ENCODE assay signal across 14 cellular contexts in the genomic region with DNA sequence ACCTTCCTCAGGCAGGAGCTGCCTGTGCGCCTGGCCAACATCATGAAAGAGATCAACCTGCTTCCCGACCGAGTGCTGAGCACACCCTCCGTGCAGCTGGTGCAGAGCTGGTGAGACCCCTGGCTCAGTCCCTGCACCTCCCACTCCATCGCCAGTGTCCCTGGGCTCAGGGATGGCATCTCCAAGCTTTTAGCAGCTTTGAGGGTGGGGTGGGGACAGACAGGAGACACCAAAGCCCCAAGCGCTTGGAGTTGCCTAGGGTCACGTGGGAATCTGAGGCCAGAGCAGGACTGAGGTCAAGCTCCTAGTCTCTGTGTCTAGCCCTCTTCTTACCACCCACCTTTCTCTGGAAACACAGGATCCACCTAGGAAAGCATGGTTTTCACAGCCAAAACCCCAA. TPM values are rescaled to one million over a fixed set of nuclear protein-coding genes. Genes with fewer than 3 reads are reported as not detected.
DNase-seq lines count a peak whose midpoint lies in the region; ATAC-seq and TF ChIP-seq lines count a peak whose summit lies in the region.
"Had no signal": no experiment of that assay in that cellular context is flagged by ENCODE, and none has a peak within 500 bp of the region (broad histone marks: within the 10 kb centered on the region; RNA-seq: fewer than 3 reads in every experiment).

No MANE protein-coding gene starts in this region.

- peaks cover 0 to 62% (median 49%) of the 10 kb centered on the region in 4 donors for H3K4me1 ChIP-seq in tibial artery

- H3K4me1 Mint-ChIP-seq in immature natural killer cell, result peaks cover 46 to 60% of the 10 kb centered on the region in 2 donors

- H3K27ac ChIP-seq in tibial artery, result peak overlapping the region; percentile 87 to 96
- H3K27ac ChIP-seq: A549, epithelial cell of prostate had no signal

- H3K36me3 ChIP-seq in tibial artery, result peaks cover 19 to 49% (median 28%) of the 10 kb centered on the region in 3 donors

- no peak overlapping the region for H3K27ac Mint-ChIP-seq in immature natural killer cell

- no peaks in the 10 kb centered on the region for H3K27me3 ChIP-seq in tibial artery
- H3K27me3 ChIP-seq: Peyer's patch had no signal

- H3K9me3 Mint-ChIP-seq in immature natural killer cell, result no peaks in the 10 kb centered on the region

- DNase-seq in Right ventricle myocardium superior (peak; percentile 26), cardiac septum (ENCODE audit: low spot score) (no peak), immature natural killer cell (no peak), tibial artery (no peak), NCI-H1417 treated with DMSO at 0.1 percent for 48 hours (lab: John Stamatoyannopoulos, UW) (no peak)
- no peak for DNase-seq in stimulated activated CD4-positive, alpha-beta T cell treated with anti-CD3 and anti-CD28 coated beads, Interleukin-4, amount 100 ng/mL, for 4 hours
- DNase-seq: amygdala, IMR-90, MV-4-11, NCI-H82, nucleus accumbens, Peyer's patch had no signal

- no peak overlapping the region for H3K4me3 ChIP-seq in tibial artery
- H3K4me3 ChIP-seq: A549 had no signal

- peak overlapping the region in 3 of 5 donors; percentile 15 to 45 (median 26) for H3K4me3 Mint-ChIP-seq in immature natural killer cell

- intact Hi-C loops in Right ventricle myocardium superior (cut with DNase I), result no loop called here
- intact Hi-C loops in cardiac septum (cut with DNase I), result loop anchor here (5.0 kb wide), 1 partner anchor 35 kb away; no protein-coding TSS in a partner anchor
- intact Hi-C loops in tibial artery (cut with DNase I; ENCODE audit: low total_unique reads), result loop anchor here (5.0 kb wide), 1 partner anchor 100 kb away; no protein-coding TSS in a partner anchor

- TF ChIP-seq CTCF in tibial artery (IDR thresholded peaks at IDR 0.05), result no peak

- H3K27me3 Mint-ChIP-seq in immature natural killer cell (ENCODE audit: low read depth in 3 of 3), result peaks cover 9 to 11% (median 10%) of the 10 kb centered on the region in 3 donors

- ATAC-seq in Right ventricle myocardium superior (ENCODE audit: poor library complexity), result no peak
- ATAC-seq: A549 had no signal

- peaks cover 4 to 8% (median 7%) of the 10 kb centered on the region in 3 donors for H3K36me3 Mint-ChIP-seq in immature natural killer cell

- no peaks in the 10 kb centered on the region for H3K9me3 ChIP-seq in tibial artery
- H3K9me3 ChIP-seq: A549, Peyer's patch had no signal

RNA-seq across cellular contexts. Expression of a gene that starts 2.3 kb away (rescaled TPM):
- total RNA-seq in Right ventricle myocardium superior (250 TPM), cardiac septum (131 TPM)
- polyA plus RNA-seq in immature natural killer cell, result 10 to 100 TPM; 36.5 to 54.5 (median 43.8) TPM

RNA-seq across cellular contexts. Expression of a gene that starts 32.5 kb away (rescaled TPM):
- total RNA-seq in Right ventricle myocardium superior (0.78 TPM), cardiac septum (4.4 TPM)
- 1 to 10 TPM in 1 of 3 donors, not detected in 2; 1.2 TPM for polyA plus RNA-seq in immature natural killer cell

RNA-seq across cellular contexts. Expression of a gene that starts 41.5 kb away (rescaled TPM):
- 12.6 TPM for total RNA-seq in Right ventricle myocardium superior
- 57.8 TPM for total RNA-seq in cardiac septum
- 1 to 10 TPM in 1 of 3 donors, under 1 TPM in 1, not detected in 1; 0.54 to 1.1 TPM for polyA plus RNA-seq in immature natural killer cell

RNA-seq across cellular contexts. Expression of a gene that starts 53.0 kb away (rescaled TPM):
- total RNA-seq in Right ventricle myocardium superior, result 35.4 TPM
- total RNA-seq in cardiac septum, result 46.1 TPM
- 1 to 10 TPM in 1 of 3 donors, under 1 TPM in 2; 0.25 to 2.0 (median 0.66) TPM for polyA plus RNA-seq in immature natural killer cell
